Comparison of ENCODE assay signal across 28 cellular contexts in the genomic region with DNA sequence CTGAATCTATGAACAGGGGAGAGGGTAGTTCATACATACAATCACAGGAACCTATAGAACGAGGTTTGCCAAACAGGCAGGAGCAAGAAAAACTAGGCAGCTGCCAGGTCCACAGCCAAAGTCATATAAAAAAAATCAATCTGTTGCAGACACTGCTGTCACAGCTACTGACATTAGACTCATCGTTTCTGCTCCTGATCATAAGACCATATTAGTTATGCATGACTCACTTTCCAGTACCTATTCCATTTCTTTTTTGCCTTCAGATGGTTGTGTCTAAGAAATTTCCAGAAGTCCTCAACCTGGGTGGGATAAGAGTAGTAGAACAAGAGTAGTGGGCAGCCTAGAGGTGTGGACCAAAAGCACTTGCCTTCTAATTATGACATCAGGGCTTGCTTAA.
A peak's percentile ranks its signal among the peaks of the same experiment; 100 is the strongest.
DNase-seq lines count a peak whose midpoint lies in the region; ATAC-seq and TF ChIP-seq lines count a peak whose summit lies in the region.
"Had no signal": no experiment of that assay in that cellular context is flagged by ENCODE, and none has a peak within 500 bp of the region (broad histone marks: within the 10 kb centered on the region; RNA-seq: fewer than 3 reads in every experiment).

No MANE protein-coding gene starts in this region.

- peaks cover 3% of the 10 kb centered on the region for H3K27me3 ChIP-seq in foreskin keratinocyte
- no peaks in the 10 kb centered on the region for H3K27me3 ChIP-seq in CD8-positive, alpha-beta memory T cell (ENCODE audit: insufficient read depth, low read length, poor library complexity, severe bottlenecking)

- no peaks in the 10 kb centered on the region for H3K36me3 ChIP-seq in HEK293 (ENCODE audit: control insufficient read depth in 2 of 2, insufficient read depth in 1 of 2, low read length in 2 of 2)
- H3K36me3 ChIP-seq in CD8-positive, alpha-beta memory T cell (ENCODE audit: insufficient read depth, low read length), result no peaks in the 10 kb centered on the region

- H3K4me3 ChIP-seq in HEK293 (ENCODE audit: low read depth, low read length), result no peak overlapping the region
- no peak overlapping the region for H3K4me3 ChIP-seq in CD8-positive, alpha-beta memory T cell (ENCODE audit: low read length)

- no peak overlapping the region for H3K27ac Mint-ChIP-seq in activated T-helper 17 cell treated with anti-CD3 and anti-CD28 coated beads, Interleukin-2, amount 50 U/mL, for 72 hours
- H3K27ac Mint-ChIP-seq in CD8-positive, alpha-beta memory T cell, result no peak overlapping the region
- H3K27ac Mint-ChIP-seq: B cell; CD8-positive, alpha-beta T cell; T-helper 17 cell had no signal

- POLR2A ChIA-PET in HEK293 (lab: Yijun Ruan, JAX), result no interaction called here
- POLR2A ChIA-PET in CD8-positive, alpha-beta memory T cell (lab: Charles Lee), result no interaction called here

- peak; percentile 65 for DNase-seq in ELR (ENCODE audit: low read depth)
- DNase-seq in RKO (ENCODE audit: low spot score), result peak; percentile 32
- DNase-seq in foreskin keratinocyte, result peak in 1 of 2 donors; percentile 8
- no peak for DNase-seq in CD8-positive, alpha-beta memory T cell
- DNase-seq in left lobe of liver (ENCODE audit: low spot score), result no peak
- DNase-seq: CD8-positive, alpha-beta T cell; DMS 273 treated with DMSO at 0.1 percent for 48 hours; DMS79; EL; GF-D8; KBM-7; MV-4-11; NCI-H1105; NCI-H146; NCI-H2029 treated with DMSO at 0.1 percent for 48 hours; NCI-H524 treated with DMSO at 0.1 percent for 48 hours; NK-92 treated with Interleukin-12 subunit alpha and Interleukin-12 subunit beta, amount 100 ng/mL, for 24 hours; PC-3; RPMI8226; SHP77; SW 1271; T-helper 17 cell had no signal

- H3K27me3 Mint-ChIP-seq in activated T-helper 17 cell treated with anti-CD3 and anti-CD28 coated beads, Interleukin-2, amount 50 U/mL, for 72 hours, result no peaks in the 10 kb centered on the region
- peaks cover 3 to 24% of the 10 kb centered on the region in 2 donors for H3K27me3 Mint-ChIP-seq in CD8-positive, alpha-beta memory T cell
- H3K27me3 Mint-ChIP-seq: T-helper 17 cell had no signal

- H3K4me1 ChIP-seq in HEK293 (ENCODE audit: control insufficient read depth, insufficient read depth, low read length) (no peaks in the 10 kb centered on the region), foreskin keratinocyte (no peaks in the 10 kb centered on the region)
- peaks cover 9% of the 10 kb centered on the region for H3K4me1 ChIP-seq in CD8-positive, alpha-beta memory T cell (ENCODE audit: insufficient read depth, low read length)

- peaks cover 12% of the 10 kb centered on the region for H3K4me1 Mint-ChIP-seq in activated T-helper 17 cell treated with anti-CD3 and anti-CD28 coated beads, Interleukin-2, amount 50 U/mL, for 72 hours
- peaks cover 7 to 9% (median 7%) of the 10 kb centered on the region in 3 donors for H3K4me1 Mint-ChIP-seq in CD8-positive, alpha-beta memory T cell
- H3K4me1 Mint-ChIP-seq: B cell had no signal

- H3K9me3 ChIP-seq in HEK293 (ENCODE audit: control insufficient read depth, insufficient read depth, low read depth, low read length), result no peaks in the 10 kb centered on the region
- no peaks in the 10 kb centered on the region for H3K9me3 ChIP-seq in CD8-positive, alpha-beta memory T cell (ENCODE audit: low read length)

- TF ChIP-seq CTCF in HEK293 (tag by site-specific recombination; IDR thresholded peaks at IDR 0.05) (no peak), foreskin keratinocyte (conservative IDR thresholded peaks at IDR 0.05) (no peak)

- H3K4me3 Mint-ChIP-seq in activated T-helper 17 cell treated with anti-CD3 and anti-CD28 coated beads, Interleukin-2, amount 50 U/mL, for 72 hours, result no peak overlapping the region
- H3K4me3 Mint-ChIP-seq in CD8-positive, alpha-beta memory T cell, result no peak overlapping the region
- H3K4me3 Mint-ChIP-seq: B cell; CD8-positive, alpha-beta T cell; T-helper 17 cell had no signal

- ATAC-seq in foreskin keratinocyte (peak; percentile 58), left lobe of liver (no peak)
- no peak for ATAC-seq in activated T-helper 17 cell treated with anti-CD3 and anti-CD28 coated beads, Interleukin-2, amount 50 U/mL, for 72 hours (replicated peaks)
- ATAC-seq: CD8-positive, alpha-beta T cell; HCT116; PC-3; T-helper 17 cell had no signal

- H3K36me3 Mint-ChIP-seq in activated T-helper 17 cell treated with anti-CD3 and anti-CD28 coated beads, Interleukin-2, amount 50 U/mL, for 72 hours (ENCODE audit: low read depth), result no peaks in the 10 kb centered on the region
- H3K36me3 Mint-ChIP-seq in CD8-positive, alpha-beta memory T cell, result no peaks in the 10 kb centered on the region
- H3K36me3 Mint-ChIP-seq: CD8-positive, alpha-beta T cell had no signal

- peaks cover 4% of the 10 kb centered on the region for H3K9me3 Mint-ChIP-seq in activated T-helper 17 cell treated with anti-CD3 and anti-CD28 coated beads, Interleukin-2, amount 50 U/mL, for 72 hours
- peaks cover 0 to 1% (median 0%) of the 10 kb centered on the region in 5 donors for H3K9me3 Mint-ChIP-seq in CD8-positive, alpha-beta memory T cell
- H3K9me3 Mint-ChIP-seq: CD8-positive, alpha-beta T cell had no signal

- CTCF ChIA-PET in HEK293 (lab: Yijun Ruan, JAX), result no interaction called here
- CTCF ChIA-PET in CD8-positive, alpha-beta memory T cell (lab: Charles Lee), result no interaction called here

- no peak overlapping the region for H3K27ac ChIP-seq in HEK293 (ENCODE audit: extremely low read depth, low read depth, low read length)
- no peak overlapping the region for H3K27ac ChIP-seq in foreskin keratinocyte
- no peak overlapping the region for H3K27ac ChIP-seq in CD8-positive, alpha-beta memory T cell (ENCODE audit: low read depth, low read length)
- H3K27ac ChIP-seq: C4-2B, HL-60 had no signal

TF ChIP-seq in HEK293, 187 proteins besides CTCF, POLR2A, EP300 and RAD21:
- TF ChIP-seq SCRT2 (tag by site-specific recombination; IDR thresholded peaks at IDR 0.05) (no peak), ZBTB44 (tag by site-specific recombination; IDR thresholded peaks at IDR 0.05) (no peak), ZNF302 (tag by site-specific recombination; IDR thresholded peaks at IDR 0.05; ENCODE audit: low read depth) (no peak)
- TF ChIP-seq, protein P1, sequence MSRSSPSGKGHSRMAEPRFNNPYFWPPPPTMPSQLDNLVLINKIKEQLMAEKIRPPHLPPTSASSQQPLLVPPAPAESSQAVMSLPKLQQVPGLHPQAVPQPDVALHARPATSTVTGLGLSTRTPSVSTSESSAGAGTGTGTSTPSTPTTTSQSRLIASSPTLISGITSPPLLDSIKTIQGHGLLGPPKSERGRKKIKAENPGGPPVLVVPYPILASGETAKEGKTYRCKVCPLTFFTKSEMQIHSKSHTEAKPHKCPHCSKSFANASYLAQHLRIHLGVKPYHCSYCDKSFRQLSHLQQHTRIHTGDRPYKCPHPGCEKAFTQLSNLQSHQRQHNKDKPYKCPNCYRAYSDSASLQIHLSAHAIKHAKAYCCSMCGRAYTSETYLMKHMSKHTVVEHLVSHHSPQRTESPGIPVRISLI (tag by site-specific recombination; IDR thresholded peaks at IDR 0.05), result peak; percentile 62; the same call in 1 of the 2 replicates

Comparison
In these comparisons a context has a peak if more than half of its experiments do, and no peak if none do; other contexts are left out.
1. DNase-seq: peak in ELR (single experiment) and RKO (single experiment); none in CD8-positive, alpha-beta memory T cell (0 of 5) and left lobe of liver (single experiment).